Comparison of ENCODE assay signal across 31 cellular contexts in genomic region chr3:121463745-121464144, GRCh38.
"Had no signal": no experiment of that assay in that cellular context is flagged by ENCODE, and none has a peak within 500 bp of the region (broad histone marks: within the 10 kb centered on the region; RNA-seq: fewer than 3 reads in every experiment).

No MANE protein-coding gene starts in this region.

- H3K27me3 ChIP-seq: adrenal gland, body of pancreas, dorsolateral prefrontal cortex, gastroesophageal sphincter, hepatocyte, right atrium auricular region, testis, transverse colon had no signal

- H3K4me1 Mint-ChIP-seq: activated B cell treated with CpG ODN at 0.5 μM for 24 hours; memory B cell; naive thymus-derived CD8-positive, alpha-beta T cell had no signal

- H2AFZ ChIP-seq: hepatocyte, parathyroid adenoma had no signal

- FAIRE-seq: kidney had no signal

- H3K36me3 ChIP-seq: adrenal gland, gastroesophageal sphincter, right atrium auricular region, transverse colon had no signal

- H3K9me3 ChIP-seq: adrenal gland, body of pancreas, gastroesophageal sphincter, right atrium auricular region, testis, transverse colon had no signal

- H3K27ac ChIP-seq: adrenal gland, body of pancreas, coronary artery, dorsolateral prefrontal cortex, gastroesophageal sphincter, hepatocyte, parathyroid adenoma, right atrium auricular region, testis, transverse colon had no signal

- H3K4me3 Mint-ChIP-seq: activated B cell treated with CpG ODN at 0.5 μM for 24 hours; activated CD8-positive, alpha-beta T cell treated with anti-CD3 and anti-CD28 coated beads for 36 hours; activated naive CD8-positive, alpha-beta T cell; memory B cell; naive thymus-derived CD8-positive, alpha-beta T cell; neural crest cell; T-helper 2 cell treated with Interferon-gamma antibody and Interleukin-4, amounts not matched to agents 5 μg/mL and 100 μg/mL, for 36 hours had no signal

- H3K9ac ChIP-seq: parathyroid adenoma had no signal

- H3K36me3 Mint-ChIP-seq: naive thymus-derived CD8-positive, alpha-beta T cell had no signal

- H3K4me2 ChIP-seq: hepatocyte had no signal

- H3K9me3 Mint-ChIP-seq: activated CD8-positive, alpha-beta T cell treated with anti-CD3 and anti-CD28 coated beads for 36 hours; memory B cell; neural crest cell had no signal

- DNase-seq: activated B cell treated with CpG ODN at 0.5 μM for 24 hours; activated CD4-positive, alpha-beta T cell treated with anti-CD3 and anti-CD28 coated beads, Interleukin-2, amount 50 U/mL, for 1 hour; activated CD8-positive, alpha-beta T cell treated with anti-CD3 and anti-CD28 coated beads for 36 hours; activated naive CD4-positive, alpha-beta T cell; activated T-cell treated with anti-CD3 and anti-CD28 coated beads, Interleukin-2, amount 50 U/mL, for 48 hours; adrenal gland; aorta; body of pancreas; dorsolateral prefrontal cortex; effector memory CD4-positive, alpha-beta T cell; erythroblast; kidney; left colon; midbrain; naive thymus-derived CD8-positive, alpha-beta T cell; nucleus accumbens; stimulated activated CD4-positive, alpha-beta T cell treated with anti-CD3 and anti-CD28 coated beads, Interleukin-4, amount 100 ng/mL, for 1 hour; stimulated activated naive CD8-positive, alpha-beta T cell treated with anti-CD3 and anti-CD28 coated beads, Interleukin-15, Interleukin-2, amounts not matched to agents 100 U/mL and 50 U/mL, for 24 hours; T-helper 1 cell; testis; transverse colon had no signal

- H3K27ac Mint-ChIP-seq: activated B cell treated with CpG ODN at 0.5 μM for 24 hours; activated CD8-positive, alpha-beta T cell treated with anti-CD3 and anti-CD28 coated beads for 36 hours; activated naive CD8-positive, alpha-beta T cell; activated T-helper 2 cell treated with anti-CD3 and anti-CD28 coated beads, Interferon-gamma antibody, Interleukin-2, Interleukin-4, amounts not matched to agents 10 μg/mL and 5 μg/mL and 100 μg/mL, durations not matched to agents 14 hours and 24 hours and 36 hours; memory B cell; naive thymus-derived CD8-positive, alpha-beta T cell; T-helper 2 cell treated with Interferon-gamma antibody and Interleukin-4, amounts not matched to agents 5 μg/mL and 100 μg/mL, for 36 hours had no signal

- ATAC-seq: activated CD8-positive, alpha-beta T cell treated with anti-CD3 and anti-CD28 coated beads for 36 hours; body of pancreas; gastroesophageal sphincter; left colon; naive thymus-derived CD8-positive, alpha-beta T cell; stimulated activated naive CD8-positive, alpha-beta T cell treated with anti-CD3 and anti-CD28 coated beads, Interleukin-15, Interleukin-2, amounts not matched to agents 100 U/mL and 50 U/mL, for 24 hours had no signal

- H3K4me1 ChIP-seq: adrenal gland, body of pancreas, gastroesophageal sphincter, parathyroid adenoma, right atrium auricular region, testis, transverse colon had no signal

- H3K27me3 Mint-ChIP-seq: activated B cell treated with CpG ODN at 0.5 μM for 24 hours; activated CD8-positive, alpha-beta T cell treated with anti-CD3 and anti-CD28 coated beads for 36 hours; activated naive CD8-positive, alpha-beta T cell; memory B cell; naive thymus-derived CD8-positive, alpha-beta T cell had no signal

- H3K4me3 ChIP-seq: adrenal gland, body of pancreas, coronary artery, dorsolateral prefrontal cortex, gastroesophageal sphincter, hepatocyte, right atrium auricular region, testis, transverse colon had no signal

- H3K79me2 ChIP-seq: hepatocyte, parathyroid adenoma had no signal
